33 cellular contexts compared by ENCODE assay signal in genomic region chr1:164061528-164061927, GRCh38.
"Had no signal": no experiment of that assay in that cellular context is flagged by ENCODE, and none has a peak within 500 bp of the region (broad histone marks: within the 10 kb centered on the region; RNA-seq: fewer than 3 reads in every experiment).

No MANE protein-coding gene starts in this region.

- H3K9me3 ChIP-seq: body of pancreas, breast epithelium had no signal

- H3K27ac Mint-ChIP-seq: activated CD4-positive, alpha-beta memory T cell treated with anti-CD3 and anti-CD28 coated beads, Interleukin-2, amount 10 ng/mL, durations not matched to agents 7 days and 5 days; activated CD8-positive, alpha-beta memory T cell treated with anti-CD3 and anti-CD28 coated beads, Interleukin-2, amount 10 ng/mL, durations not matched to agents 7 days and 5 days; activated naive CD4-positive, alpha-beta T cell treated with anti-CD3 and anti-CD28 coated beads, Interleukin-2, amount 10 ng/mL, durations not matched to agents 7 days and 5 days; activated naive CD8-positive, alpha-beta T cell had no signal

- H3K4me3 ChIP-seq: body of pancreas, breast epithelium, K562, PC-9 had no signal

- H3K4me1 ChIP-seq: body of pancreas, breast epithelium had no signal

- H3K36me3 Mint-ChIP-seq: activated CD8-positive, alpha-beta memory T cell treated with anti-CD3 and anti-CD28 coated beads, Interleukin-2, amount 10 ng/mL, durations not matched to agents 7 days and 5 days; activated naive CD4-positive, alpha-beta T cell treated with anti-CD3 and anti-CD28 coated beads, Interleukin-2, amount 10 ng/mL, durations not matched to agents 7 days and 5 days; activated naive CD8-positive, alpha-beta T cell had no signal

- H3K4me3 Mint-ChIP-seq: activated CD4-positive, alpha-beta memory T cell treated with anti-CD3 and anti-CD28 coated beads, Interleukin-2, amount 10 ng/mL, durations not matched to agents 7 days and 5 days; activated CD8-positive, alpha-beta memory T cell treated with anti-CD3 and anti-CD28 coated beads, Interleukin-2, amount 10 ng/mL, durations not matched to agents 7 days and 5 days; activated naive CD4-positive, alpha-beta T cell treated with anti-CD3 and anti-CD28 coated beads, Interleukin-2, amount 10 ng/mL, durations not matched to agents 7 days and 5 days; activated naive CD8-positive, alpha-beta T cell had no signal

- H3K27me3 ChIP-seq: body of pancreas, breast epithelium had no signal

- DNase-seq: activated CD4-positive, alpha-beta memory T cell treated with anti-CD3 and anti-CD28 coated beads, Interleukin-2, amount 10 ng/mL, durations not matched to agents 7 days and 5 days; activated CD4-positive, alpha-beta T cell treated with anti-CD3 and anti-CD28 coated beads for 1 hour; activated CD4-positive, alpha-beta T cell treated with anti-CD3 and anti-CD28 coated beads for 48 hours; activated CD4-positive, CD25-positive, alpha-beta regulatory T cell; activated CD8-positive, alpha-beta memory T cell treated with anti-CD3 and anti-CD28 coated beads for 24 hours; activated CD8-positive, alpha-beta memory T cell treated with anti-CD3 and anti-CD28 coated beads, Interleukin-2, amount 10 ng/mL, durations not matched to agents 7 days and 5 days; activated CD8-positive, alpha-beta memory T cell treated with anti-CD3 and anti-CD28 coated beads, Interleukin-2, amount 50 U/mL, for 48 hours; activated effector memory CD4-positive, alpha-beta T cell treated with Interleukin-2 at 50 U/mL for 16 hours; activated naive CD4-positive, alpha-beta T cell treated with anti-CD3 and anti-CD28 coated beads, Interleukin-2, amount 10 ng/mL, durations not matched to agents 7 days and 5 days; activated T-cell treated with anti-CD3 and anti-CD28 coated beads, Interleukin-2, amount 50 U/mL, for 48 hours; amygdala; body of pancreas; IMR-90; NCI-H1092 treated with DMSO at 0.1 percent for 48 hours; NCI-H1417; NCI-H146; NCI-H187; NCI-H2029 treated with DMSO at 0.1 percent for 48 hours; NCI-H2107; NCI-H2171; NCI-H510A; NCI-H526; NCI-H748 treated with DMSO at 0.1 percent for 48 hours; PC-9; Right ventricle myocardium superior; SW 1271; T-helper 1 cell; T1000; WERI-Rb-1 had no signal

- H3K27me3 Mint-ChIP-seq: activated CD4-positive, alpha-beta memory T cell treated with anti-CD3 and anti-CD28 coated beads, Interleukin-2, amount 10 ng/mL, durations not matched to agents 7 days and 5 days; activated CD8-positive, alpha-beta memory T cell treated with anti-CD3 and anti-CD28 coated beads, Interleukin-2, amount 10 ng/mL, durations not matched to agents 7 days and 5 days; activated naive CD4-positive, alpha-beta T cell treated with anti-CD3 and anti-CD28 coated beads, Interleukin-2, amount 10 ng/mL, durations not matched to agents 7 days and 5 days had no signal

- ATAC-seq: activated CD8-positive, alpha-beta memory T cell treated with anti-CD3 and anti-CD28 coated beads, Interleukin-2, amount 10 ng/mL, durations not matched to agents 7 days and 5 days; body of pancreas; K562 had no signal

- H3K4me1 Mint-ChIP-seq: activated CD4-positive, alpha-beta memory T cell treated with anti-CD3 and anti-CD28 coated beads, Interleukin-2, amount 10 ng/mL, durations not matched to agents 7 days and 5 days; activated CD8-positive, alpha-beta memory T cell treated with anti-CD3 and anti-CD28 coated beads, Interleukin-2, amount 10 ng/mL, durations not matched to agents 7 days and 5 days; activated naive CD4-positive, alpha-beta T cell treated with anti-CD3 and anti-CD28 coated beads, Interleukin-2, amount 10 ng/mL, durations not matched to agents 7 days and 5 days had no signal

- H3K27ac ChIP-seq: body of pancreas, breast epithelium, PC-9, RWPE1 had no signal

- H3K36me3 ChIP-seq: breast epithelium, WERI-Rb-1 had no signal
